ENCODE assay signal across 22 cellular contexts in genomic region chr2:190862067-190862466, GRCh38. TPM values are rescaled to one million over a fixed set of nuclear protein-coding genes. Genes with fewer than 3 reads are reported as not detected.
DNase-seq lines count a peak whose midpoint lies in the region; ATAC-seq and TF ChIP-seq lines count a peak whose summit lies in the region.
"Had no signal": no experiment of that assay in that cellular context is flagged by ENCODE, and none has a peak within 500 bp of the region (broad histone marks: within the 10 kb centered on the region; RNA-seq: fewer than 3 reads in every experiment).

No MANE protein-coding gene starts in this region.

- H3K9me3 Mint-ChIP-seq in natural killer cell treated with Interleukin-12 subunit alpha and Interleukin-12 subunit beta and Interleukin-15 and Interleukin-18, amount 100 ng/mL, for 72 hours: no peaks in the 10 kb centered on the region
- H3K9me3 Mint-ChIP-seq in natural killer cell: no peaks in the 10 kb centered on the region
- H3K9me3 Mint-ChIP-seq: CD8-positive, alpha-beta T cell; central memory CD8-positive, alpha-beta T cell; neural progenitor cell had no signal

- peak overlapping the region; percentile 32 for H3K4me3 Mint-ChIP-seq in natural killer cell treated with Interleukin-12 subunit alpha and Interleukin-12 subunit beta and Interleukin-15 and Interleukin-18, amount 100 ng/mL, for 72 hours
- H3K4me3 Mint-ChIP-seq in natural killer cell: no peak overlapping the region
- H3K4me3 Mint-ChIP-seq: CD8-positive, alpha-beta T cell; central memory CD8-positive, alpha-beta T cell; immature natural killer cell; neural progenitor cell had no signal

- peak overlapping the region; percentile 29 for H2AK5ac ChIP-seq in mesenchymal stem cell (ENCODE audit: low read length, severe bottlenecking)

- no peak overlapping the region for H2BK15ac ChIP-seq in mesenchymal stem cell (ENCODE audit: low read depth, poor library complexity, severe bottlenecking)

- H3K4me1 Mint-ChIP-seq in natural killer cell treated with Interleukin-12 subunit alpha and Interleukin-12 subunit beta and Interleukin-15 and Interleukin-18, amount 100 ng/mL, for 72 hours (ENCODE audit: low read depth in 2 of 2): peaks cover 7 to 18% of the 10 kb centered on the region in 2 donors
- H3K4me1 Mint-ChIP-seq in natural killer cell: peaks cover 10 to 13% of the 10 kb centered on the region in 2 donors

- ATAC-seq in natural killer cell treated with Interleukin-12 subunit alpha and Interleukin-12 subunit beta and Interleukin-15 and Interleukin-18, amount 100 ng/mL, for 72 hours: no peak
- ATAC-seq in natural killer cell (no peak), left ventricle myocardium superior (no peak)
- ATAC-seq: K562, left lung, Right ventricle myocardium inferior had no signal

- DNase-seq in natural killer cell treated with Interleukin-12 subunit alpha and Interleukin-12 subunit beta and Interleukin-15 and Interleukin-18, amount 100 ng/mL, for 72 hours (ENCODE audit: low spot score): no peak
- no peak for DNase-seq in natural killer cell
- no peak for DNase-seq in SK-N-MC (ENCODE audit: low read depth, low spot score)
- DNase-seq in mesenchymal stem cell: no peak
- no peak for DNase-seq in HAP-1 (ENCODE audit: low spot score in 2 of 2)
- no peak for DNase-seq in left ventricle myocardium superior
- no peak for DNase-seq in DMS114 treated with DMSO at 0.1 percent for 48 hours (lab: John Stamatoyannopoulos, UW; ENCODE audit: unreplicated experiment)
- DNase-seq: activated CD4-positive, alpha-beta T cell treated with anti-CD3 and anti-CD28 coated beads for 48 hours; activated CD8-positive, alpha-beta memory T cell treated with anti-CD3 and anti-CD28 coated beads, Interleukin-2, amount 50 U/mL, for 4 hours; CD8-positive, alpha-beta T cell; DMS153; foreskin melanocyte; GDM1; immature natural killer cell; left lung; OCI-M1; stimulated activated naive CD4-positive, alpha-beta T cell had no signal

- no peak overlapping the region for H3K18ac ChIP-seq in mesenchymal stem cell (ENCODE audit: low read depth in 1 of 2, low read length in 2 of 2)

- H3K36me3 Mint-ChIP-seq in natural killer cell treated with Interleukin-12 subunit alpha and Interleukin-12 subunit beta and Interleukin-15 and Interleukin-18, amount 100 ng/mL, for 72 hours: peaks cover 23% of the 10 kb centered on the region
- H3K36me3 Mint-ChIP-seq in natural killer cell: no peaks in the 10 kb centered on the region
- H3K36me3 Mint-ChIP-seq: neural progenitor cell had no signal

- H3K23ac ChIP-seq in mesenchymal stem cell (ENCODE audit: low read length in 2 of 2): no peak overlapping the region

- intact Hi-C loops in natural killer cell (cut with micrococcal nuclease): no loop called here
- intact Hi-C loops in left ventricle myocardium superior (cut with micrococcal nuclease): no loop called here

- H4K8ac ChIP-seq in mesenchymal stem cell (ENCODE audit: low read length): no peak overlapping the region

- no peak overlapping the region for H3K14ac ChIP-seq in mesenchymal stem cell (ENCODE audit: low read length in 2 of 2)

- no peaks in the 10 kb centered on the region for H3K27me3 ChIP-seq in mesenchymal stem cell (ENCODE audit: control insufficient read depth in 1 of 2, insufficient read depth in 1 of 2, low read length in 2 of 2)
- H3K27me3 ChIP-seq in HAP-1 (ENCODE audit: low read depth): no peaks in the 10 kb centered on the region
- H3K27me3 ChIP-seq: left lung, neural progenitor cell had no signal

- peaks cover 0 to 3% of the 10 kb centered on the region in 2 donors for H3K27me3 Mint-ChIP-seq in natural killer cell treated with Interleukin-12 subunit alpha and Interleukin-12 subunit beta and Interleukin-15 and Interleukin-18, amount 100 ng/mL, for 72 hours
- peaks cover 0 to 3% of the 10 kb centered on the region in 2 donors for H3K27me3 Mint-ChIP-seq in natural killer cell (ENCODE audit: low read depth in 2 of 2)
- H3K27me3 Mint-ChIP-seq: central memory CD8-positive, alpha-beta T cell had no signal

- H3K9ac ChIP-seq in SK-N-MC (ENCODE audit: insufficient read length) (no peak overlapping the region), mesenchymal stem cell (ENCODE audit: low read length) (no peak overlapping the region)
- H3K9ac ChIP-seq: neural progenitor cell had no signal

- H3K4me1 ChIP-seq in mesenchymal stem cell (ENCODE audit: control insufficient read depth, insufficient read depth, low read depth, low read length) (peaks cover 11% of the 10 kb centered on the region), HAP-1 (peaks cover 13% of the 10 kb centered on the region)
- H3K4me1 ChIP-seq: prostate gland had no signal

- H2BK120ac ChIP-seq in mesenchymal stem cell (ENCODE audit: low read depth, low read length): no peak overlapping the region

- H2BK5ac ChIP-seq in mesenchymal stem cell (ENCODE audit: low read depth, low read length, poor library complexity, severe bottlenecking): peak overlapping the region; percentile 37

- H3K27ac ChIP-seq in SK-N-MC: peak overlapping the region; percentile 95
- peak overlapping the region; percentile 100 for H3K27ac ChIP-seq in mesenchymal stem cell (ENCODE audit: low read length, poor library complexity, severe bottlenecking)
- H3K27ac ChIP-seq: left lung, neural progenitor cell, prostate gland had no signal

- H3K79me1 ChIP-seq in mesenchymal stem cell (replicated peaks; ENCODE audit: low read length, poor library complexity, severe bottlenecking): peaks cover 4% of the 10 kb centered on the region

- no peak overlapping the region for H3K4ac ChIP-seq in mesenchymal stem cell (ENCODE audit: low read depth in 1 of 2, low read length in 2 of 2)

- no peak overlapping the region for H4K91ac ChIP-seq in mesenchymal stem cell (ENCODE audit: low read length)

- H3K36me3 ChIP-seq in SK-N-MC (ENCODE audit: insufficient read depth, low read length) (no peaks in the 10 kb centered on the region), mesenchymal stem cell (ENCODE audit: control insufficient read depth in 1 of 2, insufficient read depth in 2 of 2, low read depth in 1 of 2, low read length in 2 of 2) (no peaks in the 10 kb centered on the region), HAP-1 (replicated peaks) (no peaks in the 10 kb centered on the region)
- H3K36me3 ChIP-seq: left lung, neural progenitor cell, prostate gland had no signal

- H3K4me3 ChIP-seq in SK-N-MC: no peak overlapping the region
- H3K4me3 ChIP-seq in mesenchymal stem cell (ENCODE audit: insufficient read depth in 1 of 2, low read depth in 1 of 2, low read length in 2 of 2): no peak overlapping the region
- no peak overlapping the region for H3K4me3 ChIP-seq in HAP-1
- H3K4me3 ChIP-seq: K562, left lung, neural progenitor cell, prostate gland had no signal

- no peak overlapping the region for H3K27ac Mint-ChIP-seq in natural killer cell treated with Interleukin-12 subunit alpha and Interleukin-12 subunit beta and Interleukin-15 and Interleukin-18, amount 100 ng/mL, for 72 hours
- no peak overlapping the region for H3K27ac Mint-ChIP-seq in natural killer cell
- H3K27ac Mint-ChIP-seq: CD8-positive, alpha-beta T cell; immature natural killer cell had no signal

- H2AFZ ChIP-seq in mesenchymal stem cell (ENCODE audit: low read depth, low read length): no peak overlapping the region
- H2AFZ ChIP-seq: neural progenitor cell had no signal

- H2BK12ac ChIP-seq in mesenchymal stem cell (ENCODE audit: low read length in 2 of 2): no peak overlapping the region

- H3K9me3 ChIP-seq in SK-N-MC (ENCODE audit: low read depth, low read length) (0 out of 2 replicates have a peak, but pooled peaks cover 4% of the 10 kb centered on the region), mesenchymal stem cell (ENCODE audit: control insufficient read depth, low read length) (no peaks in the 10 kb centered on the region), HAP-1 (no peaks in the 10 kb centered on the region)
- H3K9me3 ChIP-seq: left lung, prostate gland had no signal

- in situ Hi-C loops in HAP-1 (cut with MboI; ENCODE audit: low sequenced_read_pairs): no loop called here

- H3K4me2 ChIP-seq in mesenchymal stem cell (ENCODE audit: low read length, poor library complexity, severe bottlenecking): no peak overlapping the region
- H3K4me2 ChIP-seq: neural progenitor cell had no signal

- TF ChIP-seq CTCF in natural killer cell (IDR thresholded peaks at IDR 0.05): no peak

RNA-seq across cellular contexts. Expression of gene GLS, which starts 18.6 kb away (rescaled TPM):
- 100 to 1,000 TPM; 221 to 318 TPM for total RNA-seq in natural killer cell treated with Interleukin-12 subunit alpha and Interleukin-12 subunit beta and Interleukin-15 and Interleukin-18, amount 100 ng/mL, for 72 hours
- 100 to 1,000 TPM; 279 to 322 (median 285) TPM for total RNA-seq in natural killer cell
- polyA plus RNA-seq in mesenchymal stem cell (2013, experiment 1 of 2): 33.6 TPM
- polyA plus RNA-seq in mesenchymal stem cell (2013, experiment 2 of 2): 34.7 TPM
- total RNA-seq in left ventricle myocardium superior: 52.2 TPM
